ENCODE assay signal across 21 cellular contexts in the genomic region with DNA sequence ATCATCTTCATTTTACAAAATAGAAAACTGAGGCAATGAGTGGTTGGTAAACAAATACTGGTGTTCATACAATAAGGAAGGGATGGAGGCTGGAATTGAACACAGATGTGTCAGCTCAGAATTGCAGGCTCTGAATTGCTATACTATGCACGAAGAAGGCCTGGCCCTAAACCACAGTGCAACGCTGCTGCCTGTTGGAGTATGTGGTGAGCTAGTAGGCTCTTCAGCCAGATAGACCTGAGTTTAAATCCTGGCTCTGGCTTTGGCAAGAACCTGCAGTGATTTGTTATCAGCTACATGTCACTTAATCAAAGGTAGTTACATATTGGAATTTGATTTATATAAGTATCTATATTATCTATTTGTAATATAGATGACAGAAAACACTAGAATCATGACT.
DNase-seq lines count a peak whose midpoint lies in the region; ATAC-seq and TF ChIP-seq lines count a peak whose summit lies in the region.
"Had no signal": no experiment of that assay in that cellular context is flagged by ENCODE, and none has a peak within 500 bp of the region (broad histone marks: within the 10 kb centered on the region; RNA-seq: fewer than 3 reads in every experiment).

No MANE protein-coding gene starts in this region.

- H3K56ac ChIP-seq in H9 (ENCODE audit: insufficient read length, low read depth, low read length) = no peak overlapping the region

- H3K79me2 ChIP-seq in H9 (ENCODE audit: insufficient read depth, low read length) = no peaks in the 10 kb centered on the region
- no peaks in the 10 kb centered on the region for H3K79me2 ChIP-seq in neural progenitor cell (ENCODE audit: low read depth)

- CTCF ChIA-PET in WTC11 (lab: Charles Lee) = interaction anchor here (0.6 kb wide), 1 partner anchor 315 kb away, joined by 3 read pairs; no protein-coding TSS in a partner anchor

- H3K4me3 Mint-ChIP-seq in H9 = no peak overlapping the region
- no peak overlapping the region for H3K4me3 Mint-ChIP-seq in WTC11
- no peak overlapping the region for H3K4me3 Mint-ChIP-seq in neural progenitor cell
- H3K4me3 Mint-ChIP-seq: CD4-positive, CD25-positive, alpha-beta regulatory T cell had no signal

- H3K36me3 Mint-ChIP-seq in H9 (ENCODE audit: insufficient read depth in 1 of 3, low read depth in 3 of 3) (no peaks in the 10 kb centered on the region), WTC11 (no peaks in the 10 kb centered on the region), neural progenitor cell (no peaks in the 10 kb centered on the region)
- H3K36me3 Mint-ChIP-seq: CD4-positive, CD25-positive, alpha-beta regulatory T cell had no signal

- H2BK5ac ChIP-seq in H9 (ENCODE audit: insufficient read length, low read length) = no peak overlapping the region

- ATAC-seq in WTC11 (peak; percentile 70), Right ventricle myocardium inferior (no peak)
- ATAC-seq: HepG2 had no signal

- no peak overlapping the region for H4K5ac ChIP-seq in H9 (ENCODE audit: insufficient read length, low read depth, low read length)

- H3K4me2 ChIP-seq in H9 (ENCODE audit: insufficient read depth, insufficient read length, low read length) = no peak overlapping the region
- no peak overlapping the region for H3K4me2 ChIP-seq in neural progenitor cell
- H3K4me2 ChIP-seq: BLaER1 had no signal

- H3K9me3 ChIP-seq in H9 (ENCODE audit: control insufficient read depth, low read depth, low read length) = no peaks in the 10 kb centered on the region
- H3K9me3 ChIP-seq in neural progenitor cell (ENCODE audit: low read depth) = no peaks in the 10 kb centered on the region
- H3K9me3 ChIP-seq: BLaER1 had no signal

- peaks cover 3% of the 10 kb centered on the region; the same call in 1 of the 2 replicates for H3K4me1 ChIP-seq in H9 (ENCODE audit: insufficient read depth, low read length)
- H3K4me1 ChIP-seq in neural progenitor cell = no peaks in the 10 kb centered on the region
- H3K4me1 ChIP-seq: BLaER1 had no signal

- POLR2A ChIA-PET in WTC11 (lab: Charles Lee) = no interaction called here

- no peaks in the 10 kb centered on the region for H3K23me2 ChIP-seq in H9 (ENCODE audit: insufficient read length, low read depth, low read length, poor library complexity, severe bottlenecking)

- H4K8ac ChIP-seq in H9 (replicated peaks; ENCODE audit: insufficient read length, low read depth, low read length) = no peak overlapping the region

- H3K14ac ChIP-seq in H9 (ENCODE audit: insufficient read depth, low read length) = no peak overlapping the region

- H3K9ac ChIP-seq in H9 (ENCODE audit: extremely low read depth, insufficient read length, low read length) = no peak overlapping the region
- H3K9ac ChIP-seq in neural progenitor cell = no peak overlapping the region
- H3K9ac ChIP-seq: BLaER1 had no signal

- H3K27me3 ChIP-seq in H9 (ENCODE audit: insufficient read depth, low read length) (no peaks in the 10 kb centered on the region), neural progenitor cell (no peaks in the 10 kb centered on the region)
- H3K27me3 ChIP-seq: BLaER1 had no signal

- H3K4me3 ChIP-seq in neural progenitor cell = no peak overlapping the region
- H3K4me3 ChIP-seq: BLaER1 had no signal

- no CpG with 5 or more reads among the region's 2 CpGs for WGBS in H9 (ENCODE audit: extremely low coverage, insufficient read length, low lambda C conversion rate)

- H3F3A ChIP-seq in neural progenitor cell (ENCODE audit: low read depth) = no peaks in the 10 kb centered on the region

- H3K9me3 Mint-ChIP-seq in H9 = no peaks in the 10 kb centered on the region; a peak in 1 of 5 replicates
- peaks cover 7% of the 10 kb centered on the region for H3K9me3 Mint-ChIP-seq in WTC11
- H3K9me3 Mint-ChIP-seq in neural progenitor cell = no peaks in the 10 kb centered on the region

- H4K20me1 ChIP-seq in H9 (ENCODE audit: control insufficient read depth, insufficient read depth, insufficient read length) = no peaks in the 10 kb centered on the region
- no peaks in the 10 kb centered on the region for H4K20me1 ChIP-seq in neural progenitor cell (ENCODE audit: low read depth)
- H4K20me1 ChIP-seq: BLaER1 had no signal

- H3K4ac ChIP-seq in H9 (ENCODE audit: low read depth, low read length) = no peak overlapping the region

- intact Hi-C loops in Right ventricle myocardium inferior (cut with DNase I) = no loop called here

- H3T11ph ChIP-seq in H9 (ENCODE audit: low read length) = no peak overlapping the region

- DNase-seq in NCI-H748 (lab: John Stamatoyannopoulos, UW; ENCODE audit: unreplicated experiment) (peak; percentile 11), NCI-H748 treated with DMSO at 0.1 percent for 48 hours (lab: John Stamatoyannopoulos, UW) (no peak), H9 (no peak), WTC11 (ENCODE audit: low spot score) (no peak), neural progenitor cell (ENCODE audit: low spot score) (peak; percentile 8), Right ventricle myocardium inferior (ENCODE audit: missing footprints) (no peak)
- no peak for DNase-seq in activated CD4-positive, CD25-positive, alpha-beta regulatory T cell treated with anti-CD3 and anti-CD28 coated beads, Interleukin-2, amount 50 U/mL, for 72 hours
- DNase-seq: CD4-positive, CD25-positive, alpha-beta regulatory T cell; DMS153; H7; Karpas-422; NCI-H1105; NCI-H1436 treated with DMSO at 0.1 percent for 48 hours; NCI-H187 treated with DMSO at 0.1 percent for 48 hours; NCI-H2107; NCI-H446 treated with DMSO at 0.1 percent for 48 hours; NCI-H526 treated with DMSO at 0.1 percent for 48 hours; RPMI8226; SHP77 had no signal

- peaks cover 20 to 24% of the 10 kb centered on the region in 2 experiments for H3K4me1 Mint-ChIP-seq in H9
- H3K4me1 Mint-ChIP-seq in WTC11 = peaks cover 29% of the 10 kb centered on the region
- no peaks in the 10 kb centered on the region for H3K4me1 Mint-ChIP-seq in neural progenitor cell
- H3K4me1 Mint-ChIP-seq: CD4-positive, CD25-positive, alpha-beta regulatory T cell had no signal

- no peak overlapping the region for H2AK5ac ChIP-seq in H9 (ENCODE audit: insufficient read length, low read length)

- no peak overlapping the region for H3K18ac ChIP-seq in H9 (ENCODE audit: insufficient read length, low read depth, low read length)

- H3K27me3 Mint-ChIP-seq in H9 (ENCODE audit: low read depth) (no peaks in the 10 kb centered on the region), WTC11 (ENCODE audit: low read depth) (no peaks in the 10 kb centered on the region), neural progenitor cell (ENCODE audit: insufficient read depth, low read depth) (no peaks in the 10 kb centered on the region)
- H3K27me3 Mint-ChIP-seq: CD4-positive, CD25-positive, alpha-beta regulatory T cell had no signal

- no peaks in the 10 kb centered on the region for H3K79me1 ChIP-seq in H9 (ENCODE audit: insufficient read depth, low read depth, low read length, poor library complexity, severe bottlenecking)

- H3K27ac Mint-ChIP-seq in H9 (no peak overlapping the region), WTC11 (no peak overlapping the region), neural progenitor cell (no peak overlapping the region)
- H3K27ac Mint-ChIP-seq: CD4-positive, CD25-positive, alpha-beta regulatory T cell had no signal

- no peak overlapping the region for H2BK12ac ChIP-seq in H9 (ENCODE audit: insufficient read length, low read depth, low read length)

- peak overlapping the region; percentile 51 for H3K27ac ChIP-seq in H9 (ENCODE audit: insufficient read length, low read depth, low read length)
- no peak overlapping the region for H3K27ac ChIP-seq in neural progenitor cell
- H3K27ac ChIP-seq: BLaER1 had no signal

- H3K23ac ChIP-seq in H9 (ENCODE audit: insufficient read length, low read depth, low read length) = no peak overlapping the region

- H3K36me3 ChIP-seq in neural progenitor cell = no peaks in the 10 kb centered on the region
- H3K36me3 ChIP-seq: BLaER1 had no signal

- no peak overlapping the region for H2BK15ac ChIP-seq in H9 (ENCODE audit: low read depth, low read length)

- H2AFZ ChIP-seq in H9 (ENCODE audit: low read length) = no peak overlapping the region
- H2AFZ ChIP-seq in neural progenitor cell (replicated peaks) = no peak overlapping the region

- H2BK120ac ChIP-seq in H9 (ENCODE audit: low read depth, low read length, poor library complexity, severe bottlenecking) = no peak overlapping the region

- TF ChIP-seq CTCF in H9 (conservative IDR thresholded peaks at IDR 0.05) (no peak; the same call in 2 of the 3 replicates), WTC11 (IDR thresholded peaks at IDR 0.05) (no peak), neural progenitor cell (IDR thresholded peaks at IDR 0.05) (peak; percentile 11)

- no peak overlapping the region for H4K91ac ChIP-seq in H9 (ENCODE audit: insufficient read length, low read depth, low read length)

- H2BK20ac ChIP-seq in H9 (ENCODE audit: low read depth, low read length, poor library complexity, severe bottlenecking) = no peak overlapping the region

TF ChIP-seq in WTC11, 78 proteins besides CTCF, POLR2A, EP300 and RAD21:
- TF ChIP-seq SP1 (CRISPR knock-in tag; conservative IDR thresholded peaks at IDR 0.05) = no peak
- no peak for TF ChIP-seq IRF2 (CRISPR knock-in tag; IDR thresholded peaks at IDR 0.05; ENCODE audit: borderline replicate concordance, low read depth)
- TF ChIP-seq RORB (CRISPR knock-in tag; IDR thresholded peaks at IDR 0.05) = no peak
- TF ChIP-seq TEAD1 (CRISPR knock-in tag; IDR thresholded peaks at IDR 0.05) = no peak
- TF ChIP-seq, protein P1, sequence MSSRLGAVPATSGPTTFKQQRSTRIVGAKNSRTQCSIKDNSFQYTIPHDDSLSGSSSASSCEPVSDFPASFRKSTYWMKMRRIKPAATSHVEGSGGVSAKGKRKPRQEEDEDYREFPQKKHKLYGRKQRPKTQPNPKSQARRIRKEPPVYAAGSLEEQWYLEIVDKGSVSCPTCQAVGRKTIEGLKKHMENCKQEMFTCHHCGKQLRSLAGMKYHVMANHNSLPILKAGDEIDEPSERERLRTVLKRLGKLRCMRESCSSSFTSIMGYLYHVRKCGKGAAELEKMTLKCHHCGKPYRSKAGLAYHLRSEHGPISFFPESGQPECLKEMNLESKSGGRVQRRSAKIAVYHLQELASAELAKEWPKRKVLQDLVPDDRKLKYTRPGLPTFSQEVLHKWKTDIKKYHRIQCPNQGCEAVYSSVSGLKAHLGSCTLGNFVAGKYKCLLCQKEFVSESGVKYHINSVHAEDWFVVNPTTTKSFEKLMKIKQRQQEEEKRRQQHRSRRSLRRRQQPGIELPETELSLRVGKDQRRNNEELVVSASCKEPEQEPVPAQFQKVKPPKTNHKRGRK (CRISPR knock-in tag; IDR thresholded peaks at IDR 0.05; ENCODE audit: borderline replicate concordance) = no peak
- TF ChIP-seq ZNF317 (CRISPR knock-in tag; IDR thresholded peaks at IDR 0.05; ENCODE audit: borderline replicate concordance, low read depth) = no peak
- TF ChIP-seq CREM (CRISPR knock-in tag; IDR thresholded peaks at IDR 0.05) = no peak

Comparison
In these comparisons a context has a peak if more than half of its experiments do, and no peak if none do; other contexts are left out.
1. DNase-seq: peak in NCI-H748 (single experiment) and neural progenitor cell (single experiment); none in NCI-H748 treated with DMSO at 0.1 percent for 48 hours (single experiment), H9 (single experiment), WTC11 (single experiment), Right ventricle myocardium inferior (single experiment) and activated CD4-positive, CD25-positive, alpha-beta regulatory T cell treated with anti-CD3 and anti-CD28 coated beads, Interleukin-2, amount 50 U/mL, for 72 hours (single experiment).